12 cellular contexts compared by ENCODE assay signal in genomic region chr6:150633466-150633795, GRCh38. TPM values are rescaled to one million over a fixed set of nuclear protein-coding genes. Genes with fewer than 3 reads are reported as not detected.
A peak's percentile ranks its signal among the peaks of the same experiment; 100 is the strongest.
DNase-seq lines count a peak whose midpoint lies in the region; ATAC-seq and TF ChIP-seq lines count a peak whose summit lies in the region.
"Had no signal": no experiment of that assay in that cellular context is flagged by ENCODE, and none has a peak within 500 bp of the region (broad histone marks: within the 10 kb centered on the region; RNA-seq: fewer than 3 reads in every experiment).

No MANE protein-coding gene starts in this region.

- H3K27ac Mint-ChIP-seq in activated CD8-positive, alpha-beta memory T cell treated with anti-CD3 and anti-CD28 coated beads, Interleukin-2, amount 10 ng/mL, durations not matched to agents 7 days and 5 days: peak overlapping the region; percentile 79
- peak overlapping the region; percentile 77 for H3K27ac Mint-ChIP-seq in activated naive CD8-positive, alpha-beta T cell treated with anti-CD3 and anti-CD28 coated beads, Interleukin-2, amount 50 U/mL, for 24 hours

- peaks cover 5% of the 10 kb centered on the region for H3K27me3 Mint-ChIP-seq in activated CD8-positive, alpha-beta memory T cell treated with anti-CD3 and anti-CD28 coated beads, Interleukin-2, amount 10 ng/mL, durations not matched to agents 7 days and 5 days
- H3K27me3 Mint-ChIP-seq in activated naive CD8-positive, alpha-beta T cell treated with anti-CD3 and anti-CD28 coated beads, Interleukin-2, amount 50 U/mL, for 24 hours: peaks cover 17% of the 10 kb centered on the region

- DNase-seq in activated CD8-positive, alpha-beta memory T cell treated with anti-CD3 and anti-CD28 coated beads, Interleukin-2, amount 10 ng/mL, durations not matched to agents 7 days and 5 days: no peak
- no peak for DNase-seq in activated CD8-positive, alpha-beta memory T cell treated with anti-CD3 and anti-CD28 coated beads, Interleukin-2, amount 50 U/mL, for 48 hours
- DNase-seq in activated naive CD8-positive, alpha-beta T cell treated with anti-CD3 and anti-CD28 coated beads, Interleukin-2, amount 50 U/mL, for 24 hours: no peak
- DNase-seq in stomach: no peak
- DNase-seq in GM19238 (ENCODE audit: insufficient read length, low spot score): no peak
- DNase-seq in AG08396 (ENCODE audit: low spot score): no peak
- DNase-seq: ACHN, ovary, SHP77 treated with DMSO at 0.1 percent for 48 hours had no signal

- H3K4me3 ChIP-seq in stomach: peak overlapping the region in 2 of 4 donors; percentile 7 to 32
- H3K4me3 ChIP-seq: coronary artery, ovary had no signal

- TF ChIP-seq POLR2A in stomach (IDR thresholded peaks at IDR 0.05): no peak

- 82 to 90% (median 88%) methylated on average over 3 of the region's 3 CpGs for WGBS in stomach, 5 donors

- H3K36me3 ChIP-seq in stomach: no peaks in the 10 kb centered on the region
- H3K36me3 ChIP-seq: ovary had no signal

- peak; percentile 46 for ATAC-seq in activated CD8-positive, alpha-beta memory T cell treated with anti-CD3 and anti-CD28 coated beads, Interleukin-2, amount 10 ng/mL, durations not matched to agents 7 days and 5 days
- peak; percentile 8 for ATAC-seq in HG02852 (IDR thresholded peaks at IDR 0.05; ENCODE audit: unreplicated experiment)
- peak; percentile 20 for ATAC-seq in activated naive CD8-positive, alpha-beta T cell treated with anti-CD3 and anti-CD28 coated beads, Interleukin-2, amount 50 U/mL, for 24 hours
- ATAC-seq in GM18517 (IDR thresholded peaks at IDR 0.05; ENCODE audit: unreplicated experiment): no peak

- H3K27ac ChIP-seq in stomach: peak overlapping the region in 3 of 5 donors; percentile 25 to 68 (median 59)
- H3K27ac ChIP-seq: ovary had no signal

- no peak for TF ChIP-seq CTCF in stomach (IDR thresholded peaks at IDR 0.05)

- TF ChIP-seq EP300 in stomach (IDR thresholded peaks at IDR 0.05): no peak

- no peaks in the 10 kb centered on the region for H3K9me3 ChIP-seq in stomach
- H3K9me3 ChIP-seq: ovary had no signal

- no peaks in the 10 kb centered on the region for H3K36me3 Mint-ChIP-seq in activated CD8-positive, alpha-beta memory T cell treated with anti-CD3 and anti-CD28 coated beads, Interleukin-2, amount 10 ng/mL, durations not matched to agents 7 days and 5 days
- H3K36me3 Mint-ChIP-seq in activated naive CD8-positive, alpha-beta T cell treated with anti-CD3 and anti-CD28 coated beads, Interleukin-2, amount 50 U/mL, for 24 hours (ENCODE audit: low read depth): no peaks in the 10 kb centered on the region

- peaks cover 46% of the 10 kb centered on the region for H3K4me1 Mint-ChIP-seq in activated CD8-positive, alpha-beta memory T cell treated with anti-CD3 and anti-CD28 coated beads, Interleukin-2, amount 10 ng/mL, durations not matched to agents 7 days and 5 days
- peaks cover 73% of the 10 kb centered on the region for H3K4me1 Mint-ChIP-seq in activated naive CD8-positive, alpha-beta T cell treated with anti-CD3 and anti-CD28 coated beads, Interleukin-2, amount 50 U/mL, for 24 hours

- peak overlapping the region; percentile 71 for H3K4me3 Mint-ChIP-seq in activated CD8-positive, alpha-beta memory T cell treated with anti-CD3 and anti-CD28 coated beads, Interleukin-2, amount 10 ng/mL, durations not matched to agents 7 days and 5 days
- H3K4me3 Mint-ChIP-seq in activated naive CD8-positive, alpha-beta T cell treated with anti-CD3 and anti-CD28 coated beads, Interleukin-2, amount 50 U/mL, for 24 hours: peak overlapping the region; percentile 78

- CTCF ChIA-PET in activated CD8-positive, alpha-beta memory T cell treated with anti-CD3 and anti-CD28 coated beads, Interleukin-2, amount 10 ng/mL, durations not matched to agents 7 days and 5 days (lab: Charles Lee): interaction anchor here (1.0 to 1.2 kb wide), 2 partner anchors 32 to 215 kb away, joined by 3 to 4 read pairs; no protein-coding TSS in a partner anchor

- H3K9me3 Mint-ChIP-seq in activated CD8-positive, alpha-beta memory T cell treated with anti-CD3 and anti-CD28 coated beads, Interleukin-2, amount 10 ng/mL, durations not matched to agents 7 days and 5 days (ENCODE audit: low read depth): no peaks in the 10 kb centered on the region
- H3K9me3 Mint-ChIP-seq in activated naive CD8-positive, alpha-beta T cell treated with anti-CD3 and anti-CD28 coated beads, Interleukin-2, amount 50 U/mL, for 24 hours: no peaks in the 10 kb centered on the region

- peaks cover 12 to 46% (median 39%) of the 10 kb centered on the region in 4 donors for H3K4me1 ChIP-seq in stomach

- intact Hi-C loops in stomach (cut with DNase I; ENCODE audit: low total_unique reads): no loop called here

- no peaks in the 10 kb centered on the region for H3K27me3 ChIP-seq in stomach
- H3K27me3 ChIP-seq: ovary had no signal

RNA-seq across cellular contexts. Expression of gene PLEKHG1, which starts 33.7 kb away (rescaled TPM):
- 1 to 10 TPM; 4.6 to 5.1 TPM for total RNA-seq in activated CD8-positive, alpha-beta memory T cell treated with anti-CD3 and anti-CD28 coated beads, Interleukin-2, amount 10 ng/mL, durations not matched to agents 7 days and 5 days
- 10 to 100 TPM in 4 of 5 donors, 1 to 10 TPM in 1; 9.3 to 92.9 (median 13.0) TPM for total RNA-seq in stomach
- polyA plus RNA-seq in stomach: 1 to 10 TPM; 1.9 to 2.6 (median 2.2) TPM
